1 cellular context compared by ENCODE assay signal in the genomic region with DNA sequence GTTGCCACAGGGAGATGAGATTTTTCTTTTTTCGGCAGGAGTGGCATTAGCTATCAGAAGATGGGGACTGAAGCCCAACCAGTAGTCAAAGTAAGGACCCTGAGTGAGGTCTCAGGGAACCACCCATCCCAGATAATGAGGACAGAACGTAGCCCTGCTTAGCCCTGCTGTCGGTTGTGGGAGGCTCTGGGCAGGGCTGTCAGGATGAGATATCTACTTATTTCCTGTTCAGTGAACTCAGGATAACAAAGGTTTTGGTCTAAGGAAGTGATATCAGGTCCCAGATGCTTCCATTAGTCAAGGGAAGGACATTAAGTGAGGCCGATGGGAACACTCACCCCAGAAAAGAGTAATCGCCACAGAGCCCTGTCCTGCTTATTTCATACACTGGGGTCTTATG.
TF ChIP-seq lines count a peak whose summit lies in the region.

No MANE protein-coding gene starts in this region.

TF ChIP-seq in K562, 482 proteins besides CTCF, POLR2A, EP300 and RAD21 (continued from another document):
- TF ChIP-seq TBL1XR1 (IDR thresholded peaks at IDR 0.05; ENCODE audit: low read length in 2 of 2), result no peak
- TF ChIP-seq PYGO2 (tag; IDR thresholded peaks at IDR 0.05), result no peak
- TF ChIP-seq TOE1 (IDR thresholded peaks at IDR 0.05; ENCODE audit: borderline replicate concordance), result no peak
- TF ChIP-seq TOE1 (CRISPR knock-in tag; IDR thresholded peaks at IDR 0.05; ENCODE audit: borderline replicate concordance, low read depth), result no peak
TF ChIP-seq in K562: peak in this region for 1.
